In the genomic region with DNA sequence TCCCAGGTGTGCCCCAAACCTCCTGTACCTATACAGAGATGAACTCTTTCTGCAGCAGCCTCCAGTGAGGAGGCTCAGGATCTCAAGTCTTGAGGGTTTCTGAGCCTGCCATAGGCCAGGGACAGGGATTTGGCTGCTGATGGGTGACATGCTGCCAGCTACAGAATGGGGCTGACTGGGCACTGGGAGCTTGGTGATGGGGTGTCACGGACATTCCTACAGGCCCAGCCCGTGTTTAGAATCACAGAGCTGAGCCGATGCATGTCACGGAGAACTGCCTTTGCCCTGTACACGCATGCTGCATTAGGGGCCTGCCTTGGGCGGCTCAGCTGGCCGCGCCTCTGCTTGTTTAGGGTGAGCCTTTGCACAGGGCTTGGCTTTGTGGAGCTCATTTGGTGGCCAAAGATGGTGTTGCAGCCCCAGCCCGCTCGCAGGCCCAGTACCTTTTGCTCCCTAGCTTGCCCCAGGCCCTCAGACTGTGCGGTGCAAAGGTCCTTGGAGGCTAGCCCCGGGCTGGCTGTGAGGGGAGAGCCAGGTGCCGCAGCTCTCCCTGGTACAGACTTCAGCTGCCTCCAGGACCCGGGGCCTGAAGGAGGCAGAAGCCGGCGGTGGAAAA, we compare ENCODE assay signal across 9 cellular contexts.
DNase-seq lines count a peak whose midpoint lies in the region; ATAC-seq, FAIRE-seq and TF ChIP-seq lines count a peak whose summit lies in the region.
"Had no signal": no experiment of that assay in that cellular context is flagged by ENCODE, and none has a peak within 500 bp of the region (broad histone marks: within the 10 kb centered on the region; RNA-seq: fewer than 3 reads in every experiment).

No MANE protein-coding gene starts in this region.

- peaks cover 8% of the 10 kb centered on the region for H3K4me1 ChIP-seq in endothelial cell of umbilical vein (ENCODE audit: control insufficient read depth, extremely low read depth, insufficient read depth, low read length)
- no peaks in the 10 kb centered on the region for H3K4me1 ChIP-seq in mucosa of descending colon (ENCODE audit: low read depth)

- dilution Hi-C loops in endothelial cell of umbilical vein (cut with MboI; ENCODE audit: extremely low pct_ligation_motif_present, low sequenced_read_pairs), result no loop called here

- peak; percentile 24 for ATAC-seq in stimulated activated naive CD8-positive, alpha-beta T cell treated with anti-CD3 and anti-CD28 coated beads, Interleukin-15, amount 100 ng/mL, for 72 hours
- no peak for ATAC-seq in stimulated activated naive CD8-positive, alpha-beta T cell treated with anti-CD3 and anti-CD28 coated beads, Interleukin-15, Interleukin-2, amounts not matched to agents 100 U/mL and 50 U/mL, for 24 hours
- ATAC-seq in mucosa of descending colon, result peak; percentile 73

- H3K4me2 ChIP-seq in endothelial cell of umbilical vein (ENCODE audit: insufficient read depth, low read length), result peak overlapping the region; percentile 64

- no peak for TF ChIP-seq POLR2A in endothelial cell of umbilical vein (IDR thresholded peaks at IDR 0.05; ENCODE audit: low read depth, low read length)

- no peaks in the 10 kb centered on the region for H3K9me1 ChIP-seq in endothelial cell of umbilical vein (replicated peaks; ENCODE audit: control insufficient read depth, extremely low read depth, insufficient read depth, low read length)

- peaks cover 95% of the 10 kb centered on the region for H3K27me3 Mint-ChIP-seq in stimulated activated naive CD8-positive, alpha-beta T cell treated with anti-CD3 and anti-CD28 coated beads, Interleukin-15, amount 100 ng/mL, for 72 hours

- peak overlapping the region in 2 of 3 experiments; percentile 43 to 57 for H3K4me3 ChIP-seq in endothelial cell of umbilical vein (replicated peaks in 1 of 3; ENCODE audit: insufficient read depth in 1 of 3, low read depth in 1 of 3, low read length in 3 of 3)
- H3K4me3 ChIP-seq in mucosa of descending colon, result no peak overlapping the region

- POLR2A ChIA-PET in endothelial cell of umbilical vein (lab: Charles Lee), result interaction anchor here (1.2 kb wide), 1 partner anchor 9 kb away, joined by 4 read pairs; no protein-coding TSS in a partner anchor

- CTCF ChIA-PET in endothelial cell of umbilical vein (lab: Charles Lee), result interaction anchor here (1.2 to 3.3 kb wide), 12 partner anchors 9 to 117 kb away, joined by 3 to 21 read pairs (median 8); no protein-coding TSS in a partner anchor

- no peaks in the 10 kb centered on the region for H3K27me3 ChIP-seq in endothelial cell of umbilical vein (ENCODE audit: control insufficient read depth in 2 of 2, insufficient read depth in 2 of 2, low read length in 2 of 2)

- peaks cover 22% of the 10 kb centered on the region for H3K4me1 Mint-ChIP-seq in stimulated activated naive CD8-positive, alpha-beta T cell treated with anti-CD3 and anti-CD28 coated beads, Interleukin-15, amount 100 ng/mL, for 72 hours

- DNase-seq in stimulated activated naive CD8-positive, alpha-beta T cell treated with anti-CD3 and anti-CD28 coated beads, Interleukin-15, amount 100 ng/mL, for 72 hours, result no peak
- DNase-seq in stimulated activated naive CD8-positive, alpha-beta T cell treated with anti-CD3 and anti-CD28 coated beads, Interleukin-15, Interleukin-2, amounts not matched to agents 100 U/mL and 50 U/mL, for 24 hours, result no peak
- DNase-seq in endothelial cell of umbilical vein (ENCODE audit: low read depth, low spot score), result no peak
- DNase-seq in mucosa of descending colon, result peak in 2 of 3 donors; percentile 25 to 44
- no peak for DNase-seq in HTR-8/SVneo (ENCODE audit: insufficient read length, low spot score)
- no peak for DNase-seq in activated CD4-positive, CD25-positive, alpha-beta regulatory T cell treated with anti-CD3 and anti-CD28 coated beads, Interleukin-2, amount 50 U/mL, for 72 hours
- no peak for DNase-seq in pons (ENCODE audit: low spot score)
- no peak for DNase-seq in T-helper 2 cell
- DNase-seq: activated CD4-positive, CD25-positive, alpha-beta regulatory T cell had no signal

- H3K9me3 ChIP-seq in endothelial cell of umbilical vein (replicated peaks; ENCODE audit: control insufficient read depth, insufficient read depth, low read length), result no peaks in the 10 kb centered on the region
- no peaks in the 10 kb centered on the region for H3K9me3 ChIP-seq in mucosa of descending colon

- peak overlapping the region; percentile 60 for H2AFZ ChIP-seq in endothelial cell of umbilical vein (ENCODE audit: low read depth, low read length)

- H3K27ac Mint-ChIP-seq in stimulated activated naive CD8-positive, alpha-beta T cell treated with anti-CD3 and anti-CD28 coated beads, Interleukin-15, amount 100 ng/mL, for 72 hours, result no peak overlapping the region

- peak overlapping the region; percentile 57 for H3K9ac ChIP-seq in endothelial cell of umbilical vein (replicated peaks; ENCODE audit: extremely low read depth, insufficient read depth, low read length)

- H4K20me1 ChIP-seq in endothelial cell of umbilical vein (replicated peaks; ENCODE audit: control insufficient read depth, extremely low read depth, insufficient read depth, low read length), result no peaks in the 10 kb centered on the region

- H3K36me3 ChIP-seq in endothelial cell of umbilical vein (ENCODE audit: control insufficient read depth in 2 of 2, extremely low read depth in 1 of 2, insufficient read depth in 2 of 2, low read length in 2 of 2), result no peaks in the 10 kb centered on the region
- no peaks in the 10 kb centered on the region for H3K36me3 ChIP-seq in mucosa of descending colon (ENCODE audit: low read depth)

- H3K4me3 Mint-ChIP-seq in stimulated activated naive CD8-positive, alpha-beta T cell treated with anti-CD3 and anti-CD28 coated beads, Interleukin-15, amount 100 ng/mL, for 72 hours, result no peak overlapping the region

- FAIRE-seq in endothelial cell of umbilical vein (lab: Jason Lieb, UNC) (peak; percentile 52), HTR-8/SVneo (lab: Jason Lieb, UNC) (no peak)

- H3K27ac ChIP-seq in endothelial cell of umbilical vein (ENCODE audit: insufficient read depth, low read depth, low read length), result no peak overlapping the region

- H3K79me2 ChIP-seq in endothelial cell of umbilical vein (ENCODE audit: control insufficient read depth, insufficient read depth, low read length), result no peaks in the 10 kb centered on the region

- intact Hi-C loops in endothelial cell of umbilical vein (cut with micrococcal nuclease) (loop anchor here (1.0 kb wide), 1 partner anchor 14 kb away; no protein-coding TSS in a partner anchor), mucosa of descending colon (cut with DNase I, micrococcal nuclease) (no loop called here)

- no peaks in the 10 kb centered on the region for H3K9me3 Mint-ChIP-seq in stimulated activated naive CD8-positive, alpha-beta T cell treated with anti-CD3 and anti-CD28 coated beads, Interleukin-15, amount 100 ng/mL, for 72 hours

- TF ChIP-seq CTCF in endothelial cell of umbilical vein (IDR thresholded peaks at IDR 0.05; ENCODE audit: extremely low read depth in 1 of 2, insufficient read depth in 1 of 2, low read depth in 1 of 2, low read length in 2 of 2) (peak in 1 of 2 donors; percentile 10), mucosa of descending colon (IDR thresholded peaks at IDR 0.05) (no peak)

- BruUV-seq in endothelial cell of umbilical vein (replicated peaks; lab: Mats Ljungman, UMichigan), result no TSS peak

TF ChIP-seq in endothelial cell of umbilical vein, 7 proteins besides CTCF, POLR2A, EP300 and RAD21:
- TF ChIP-seq POLR2AphosphoS5 (IDR thresholded peaks at IDR 0.05; ENCODE audit: insufficient read depth, low read depth, low read length) (no peak), MAX (IDR thresholded peaks at IDR 0.05; ENCODE audit: insufficient read depth, insufficient read length) (no peak), MYC (IDR thresholded peaks at IDR 0.05; ENCODE audit: low read depth, low read length) (no peak), EZH2 (IDR thresholded peaks at IDR 0.05; ENCODE audit: borderline replicate concordance, low read depth, low read length, severe bottlenecking) (no peak), JUN (IDR thresholded peaks at IDR 0.05; ENCODE audit: borderline replicate concordance, insufficient read depth, insufficient read length, low read depth) (no peak), FOS (IDR thresholded peaks at IDR 0.05; ENCODE audit: borderline replicate concordance, insufficient read depth, low read length) (no peak), GATA2 (IDR thresholded peaks at IDR 0.05; ENCODE audit: insufficient read depth, insufficient read length, low read depth, low read length) (no peak)

Comparison
In these comparisons a context has a peak if more than half of its experiments do, and no peak if none do; other contexts are left out.
1. DNase-seq: peak in mucosa of descending colon (2 of 3); none in stimulated activated naive CD8-positive, alpha-beta T cell treated with anti-CD3 and anti-CD28 coated beads, Interleukin-15, amount 100 ng/mL, for 72 hours (0 of 2), stimulated activated naive CD8-positive, alpha-beta T cell treated with anti-CD3 and anti-CD28 coated beads, Interleukin-15, Interleukin-2, amounts not matched to agents 100 U/mL and 50 U/mL, for 24 hours (single experiment), endothelial cell of umbilical vein (single experiment), HTR-8/SVneo (single experiment), activated CD4-positive, CD25-positive, alpha-beta regulatory T cell treated with anti-CD3 and anti-CD28 coated beads, Interleukin-2, amount 50 U/mL, for 72 hours (single experiment), pons (single experiment) and T-helper 2 cell (0 of 5).